In the genomic region with DNA sequence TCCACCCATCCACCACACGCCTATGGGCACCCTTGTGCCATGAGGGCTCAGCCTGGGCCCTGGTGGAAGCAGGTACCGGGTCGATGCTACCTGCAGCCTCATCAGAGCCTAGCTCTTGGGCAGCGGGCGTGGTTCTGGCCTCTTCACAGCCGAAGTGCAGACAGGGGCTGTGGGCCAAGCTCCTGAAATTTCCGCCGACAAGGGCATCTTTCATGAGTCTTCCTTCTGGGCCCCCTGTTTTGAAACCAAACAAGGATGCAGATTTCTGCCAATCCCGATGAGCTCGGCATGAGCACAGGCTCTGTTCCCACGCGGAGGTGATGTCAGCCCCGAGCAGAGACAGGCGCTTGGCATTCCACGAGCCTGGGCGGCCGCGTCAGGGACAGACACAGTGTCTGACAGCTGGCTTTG, we compare ENCODE assay signal across 20 cellular contexts. TPM values are rescaled to one million over a fixed set of nuclear protein-coding genes. Genes with fewer than 3 reads are reported as not detected.
DNase-seq lines count a peak whose midpoint lies in the region; ATAC-seq and TF ChIP-seq lines count a peak whose summit lies in the region.
"Had no signal": no experiment of that assay in that cellular context is flagged by ENCODE, and none has a peak within 500 bp of the region (broad histone marks: within the 10 kb centered on the region; RNA-seq: fewer than 3 reads in every experiment).

No MANE protein-coding gene starts in this region.

- peak; percentile 17 for DNase-seq in astrocyte of the hippocampus (ENCODE audit: low read depth, low spot score)
- DNase-seq in left ventricle myocardium superior: peak; percentile 67
- peak; percentile 91 for DNase-seq in pons (ENCODE audit: low spot score)
- no peak for DNase-seq in lower leg skin (ENCODE audit: low spot score in 2 of 2)
- DNase-seq in COLO668 (lab: John Stamatoyannopoulos, UW; ENCODE audit: unreplicated experiment): no peak
- DNase-seq: activated CD4-positive, alpha-beta T cell treated with anti-CD3 and anti-CD28 coated beads, Interleukin-2, amount 10 ng/mL, durations not matched to agents 24 days and 14 days; CD8-positive, alpha-beta T cell; DMS79 treated with DMSO at 0.1 percent for 48 hours; NCI-H1694; retina; SW 1271; trophoblast cell had no signal

- no peak for TF ChIP-seq CTCF in lower leg skin (IDR thresholded peaks at IDR 0.05)

- H3K4me3 ChIP-seq in BLaER1 (no peak overlapping the region), lower leg skin (ENCODE audit: low read depth, poor library complexity, severe bottlenecking) (no peak overlapping the region)
- H3K4me3 ChIP-seq: GM23338 had no signal

- 72 to 73% methylated on average over 18 of the region's 18 CpGs for WGBS in lower leg skin, 2 donors

- ATAC-seq in left ventricle myocardium superior: peak; percentile 56
- no peak for ATAC-seq in GM19463 (IDR thresholded peaks at IDR 0.05; ENCODE audit: unreplicated experiment)
- ATAC-seq in GM18498 (IDR thresholded peaks at IDR 0.05; ENCODE audit: unreplicated experiment): no peak
- ATAC-seq: CD8-positive, alpha-beta T cell; GM23338; stimulated activated memory B cell treated with anti-CD40 and anti-IgM and Interleukin-4, amounts not matched to agents 10 μg/mL and 1 μg/mL and 100 μg/mL, for 72 hours had no signal

- no peaks in the 10 kb centered on the region for H4K20me1 ChIP-seq in BLaER1

- intact Hi-C loops in left ventricle myocardium superior (cut with micrococcal nuclease): no loop called here
- intact Hi-C loops in lower leg skin (cut with DNase I; ENCODE audit: low total_unique reads): no loop called here

- H3K27ac ChIP-seq in BLaER1: no peak overlapping the region

- no peaks in the 10 kb centered on the region for H3K27me3 ChIP-seq in BLaER1

- no peak overlapping the region for H3K9ac ChIP-seq in BLaER1

- H3K9me3 ChIP-seq in BLaER1: no peaks in the 10 kb centered on the region

- H3K4me2 ChIP-seq in BLaER1: 0 out of 2 replicates have a peak overlapping the region, but pooled peaks have one; percentile 83

- no peak for TF ChIP-seq POLR2A in lower leg skin (IDR thresholded peaks at IDR 0.05)

- H3K4me1 ChIP-seq in BLaER1: peaks cover 69% of the 10 kb centered on the region

- peaks cover 53% of the 10 kb centered on the region for H3K36me3 ChIP-seq in BLaER1

RNA-seq across cellular contexts. Expression of a gene that starts 22.6 kb away (rescaled TPM):
- total RNA-seq in left ventricle myocardium superior (6.3 TPM), lower leg skin (1 to 10 TPM; 1.2 to 5.5 (median 3.2) TPM)
- total RNA-seq: dermis microvascular lymphatic vessel endothelial cell, M059J, RPMI7951 had no signal

RNA-seq across cellular contexts. Expression of a gene that starts 34.7 kb away (rescaled TPM):
- total RNA-seq in left ventricle myocardium superior (18.4 TPM), lower leg skin (10 to 100 TPM; 24.1 to 35.9 (median 29.8) TPM)

Comparison
In these comparisons a context has a peak if more than half of its experiments do, and no peak if none do; other contexts are left out.
1. DNase-seq: peak in astrocyte of the hippocampus (single experiment), left ventricle myocardium superior (single experiment) and pons (single experiment); none in lower leg skin (0 of 2) and COLO668 (single experiment).